Comparison of ENCODE assay signal across 20 cellular contexts in genomic region chrX:103913356-103914020, GRCh38.
A peak's percentile ranks its signal among the peaks of the same experiment; 100 is the strongest.
DNase-seq lines count a peak whose midpoint lies in the region; ATAC-seq lines count a peak whose summit lies in the region.
"Had no signal": no experiment of that assay in that cellular context is flagged by ENCODE, and none has a peak within 500 bp of the region (broad histone marks: within the 10 kb centered on the region; RNA-seq: fewer than 3 reads in every experiment).

No MANE protein-coding gene starts in this region.

- ATAC-seq in GM19351 (IDR thresholded peaks at IDR 0.05; ENCODE audit: unreplicated experiment) = no peak
- no peak for ATAC-seq in GM18858 (IDR thresholded peaks at IDR 0.05; ENCODE audit: unreplicated experiment)
- ATAC-seq: A549; activated T-helper 17 cell treated with anti-CD3 and anti-CD28 coated beads, Interleukin-2, amount 50 U/mL, for 72 hours; body of pancreas; heart left ventricle; right cardiac atrium; Right ventricle myocardium inferior; T-cell had no signal

- peak; percentile 3 for DNase-seq in AG08395 (ENCODE audit: low spot score)
- peak; percentile 61 for DNase-seq in HS-27A (ENCODE audit: low read depth)
- peak; percentile 48 for DNase-seq in astrocyte of the hippocampus (ENCODE audit: low read depth, low spot score)
- DNase-seq in kidney glomerular epithelial cell (lab: John Stamatoyannopoulos, UW) = peak; percentile 5
- no peak for DNase-seq in stimulated activated naive CD4-positive, alpha-beta T cell (lab: John Stamatoyannopoulos, UW)
- no peak for DNase-seq in CD1c-positive myeloid dendritic cell (ENCODE audit: extremely low spot score)
- DNase-seq: activated CD4-positive, alpha-beta T cell treated with anti-CD3 and anti-CD28 coated beads for 48 hours; body of pancreas; cortex of kidney; heart left ventricle; NCI-H1417 treated with DMSO at 0.1 percent for 48 hours; NCI-H69; nucleus accumbens; right cardiac atrium; T-cell had no signal

Comparison
In these comparisons a context has a peak if more than half of its experiments do, and no peak if none do; other contexts are left out.
1. DNase-seq: peak in AG08395 (single experiment), HS-27A (single experiment), astrocyte of the hippocampus (single experiment) and kidney glomerular epithelial cell (single experiment); none in stimulated activated naive CD4-positive, alpha-beta T cell (0 of 6) and CD1c-positive myeloid dendritic cell (single experiment).